Comparison of ENCODE assay signal across 9 cellular contexts in the genomic region with DNA sequence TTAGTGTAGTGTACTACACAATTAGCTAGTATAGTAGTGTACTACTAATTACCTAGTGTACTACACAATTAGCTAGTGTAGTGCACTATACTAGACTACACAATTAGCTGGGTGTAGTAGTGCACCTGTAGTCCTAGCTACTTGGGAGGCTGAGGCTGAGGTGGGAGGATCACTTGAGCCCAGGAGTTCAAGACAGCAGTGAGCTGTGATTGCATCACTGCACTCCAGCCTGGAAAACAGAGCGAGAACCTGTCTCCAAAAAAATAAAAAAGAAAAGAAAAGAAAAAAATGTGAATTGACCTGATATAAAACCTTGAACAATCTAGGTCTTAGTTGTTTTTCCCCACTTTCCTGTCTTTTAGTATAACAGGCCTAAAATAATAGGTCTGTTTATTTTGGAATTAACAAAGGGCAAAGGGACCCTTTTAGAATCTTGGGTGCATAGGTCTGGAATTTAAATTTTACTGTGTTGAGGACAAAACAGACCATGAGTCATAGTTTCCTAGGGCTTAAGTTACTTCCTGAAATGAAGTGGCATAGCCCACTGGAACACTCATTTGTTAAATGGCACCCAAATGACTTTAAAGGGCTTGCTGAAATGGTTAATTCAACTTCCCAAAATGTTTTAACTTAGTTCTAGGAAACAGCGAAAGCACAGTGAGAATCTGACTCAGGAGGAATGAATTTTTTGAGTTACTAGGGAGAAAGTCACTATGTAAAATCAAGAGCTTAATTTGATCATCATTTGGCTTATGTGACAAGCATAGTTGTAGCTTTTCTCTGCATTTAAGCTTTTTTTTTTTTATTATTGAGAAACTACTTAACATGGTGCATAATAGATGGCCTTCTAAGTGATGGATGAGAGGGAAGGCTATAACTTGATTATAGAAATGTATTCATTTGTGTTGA. TPM values are rescaled to one million over a fixed set of nuclear protein-coding genes. Genes with fewer than 3 reads are reported as not detected.
DNase-seq lines count a peak whose midpoint lies in the region; ATAC-seq and TF ChIP-seq lines count a peak whose summit lies in the region.
"Had no signal": no experiment of that assay in that cellular context is flagged by ENCODE, and none has a peak within 500 bp of the region (broad histone marks: within the 10 kb centered on the region; RNA-seq: fewer than 3 reads in every experiment).

No MANE protein-coding gene starts in this region.

- H3K4me1 ChIP-seq in heart left ventricle (peaks cover 0 to 18% (median 3%) of the 10 kb centered on the region in 12 donors), aorta (ENCODE audit: control insufficient read depth in 1 of 2, insufficient read depth in 2 of 2, low read length in 2 of 2) (peaks cover 9 to 16% of the 10 kb centered on the region in 2 donors)

- peak overlapping the region in 4 of 12 donors; percentile 8 to 53 (median 34) for H3K27ac ChIP-seq in heart left ventricle
- H3K27ac ChIP-seq in aorta (ENCODE audit: low read depth in 1 of 2, low read length in 2 of 2) = peak overlapping the region; percentile 92 to 97
- H3K27ac ChIP-seq: VCaP had no signal

- no peak overlapping the region for H3K4me3 ChIP-seq in heart left ventricle
- no peak overlapping the region for H3K4me3 ChIP-seq in foreskin fibroblast (ENCODE audit: low read depth in 1 of 2, low read length in 2 of 2)
- H3K4me3 ChIP-seq in aorta (ENCODE audit: low read length in 2 of 2) = no peak overlapping the region

- WGBS in heart left ventricle, 4 donors = 62 to 77% (median 68%) methylated on average over 2 of the region's 2 CpGs
- 1 to 4% methylated on average over 2 of the region's 2 CpGs for WGBS in aorta, 2 donors

- intact Hi-C loops in heart left ventricle (cut with DNase I) (loop anchor here in 2 of 10 donors (5.0 to 10.0 kb wide), 2 partner anchors 37 to 96 kb away; no protein-coding TSS in a partner anchor), left ventricle myocardium superior (cut with micrococcal nuclease) (no loop called here), aorta (cut with DNase I) (no loop called here)

- H3K9me3 ChIP-seq in heart left ventricle (no peaks in the 10 kb centered on the region), aorta (ENCODE audit: control insufficient read depth, low read length) (no peaks in the 10 kb centered on the region)

- H3K36me3 ChIP-seq in heart left ventricle = no peaks in the 10 kb centered on the region
- no peaks in the 10 kb centered on the region for H3K36me3 ChIP-seq in aorta (ENCODE audit: control insufficient read depth in 1 of 2, insufficient read depth in 2 of 2, low read length in 1 of 2)

- TF ChIP-seq CTCF in heart left ventricle (IDR thresholded peaks at IDR 0.05) = no peak
- no peak for TF ChIP-seq CTCF in foreskin fibroblast (IDR thresholded peaks at IDR 0.05; ENCODE audit: low read depth, low read length)

- TF ChIP-seq POLR2A in heart left ventricle (IDR thresholded peaks at IDR 0.05) = no peak

- H3K27me3 ChIP-seq in heart left ventricle = no peaks in the 10 kb centered on the region
- no peaks in the 10 kb centered on the region for H3K27me3 ChIP-seq in aorta (ENCODE audit: control insufficient read depth in 1 of 2, insufficient read depth in 2 of 2, low read length in 1 of 2)

- DNase-seq in heart left ventricle (no peak), left ventricle myocardium superior (no peak), RKO (ENCODE audit: low spot score) (peak; percentile 66), foreskin fibroblast (peak; percentile 3 to 22), aorta (no peak), NCI-H69 (lab: John Stamatoyannopoulos, UW) (no peak), HT-29 (ENCODE audit: low spot score) (no peak), NCI-H526 treated with DMSO at 0.1 percent for 48 hours (lab: John Stamatoyannopoulos, UW) (no peak)

- ATAC-seq in heart left ventricle (peak in 3 of 4 donors; percentile 42 to 68 (median 58)), left ventricle myocardium superior (no peak), aorta (ENCODE audit: low FRiP score) (peak; percentile 76)

RNA-seq across cellular contexts. Expression of gene ARL5A, which starts 50.7 kb away (rescaled TPM):
- total RNA-seq in heart left ventricle = 10 to 100 TPM; 38.2 to 59.1 (median 54.5) TPM
- 10 to 100 TPM; 12.9 to 22.1 TPM for polyA plus RNA-seq in heart left ventricle
- 60.7 TPM for total RNA-seq in left ventricle myocardium superior
- 10 to 100 TPM; 78.9 to 95.9 TPM for total RNA-seq in aorta
- 10 to 100 TPM; 19.1 to 76.6 TPM for polyA plus RNA-seq in aorta
- total RNA-seq in HT-29 (2014; rRNA removed; shearing (Covaris generic)) = 82.0 and 125 TPM in 2 replicates

Comparison
In these comparisons a context has a peak if more than half of its experiments do, and no peak if none do; other contexts are left out.
1. DNase-seq: peak in RKO (single experiment) and foreskin fibroblast (2 of 2); none in heart left ventricle (0 of 5), left ventricle myocardium superior (single experiment), aorta (0 of 2), NCI-H69 (single experiment), HT-29 (single experiment) and NCI-H526 treated with DMSO at 0.1 percent for 48 hours (single experiment).